8 cellular contexts compared by ENCODE assay signal in the genomic region with DNA sequence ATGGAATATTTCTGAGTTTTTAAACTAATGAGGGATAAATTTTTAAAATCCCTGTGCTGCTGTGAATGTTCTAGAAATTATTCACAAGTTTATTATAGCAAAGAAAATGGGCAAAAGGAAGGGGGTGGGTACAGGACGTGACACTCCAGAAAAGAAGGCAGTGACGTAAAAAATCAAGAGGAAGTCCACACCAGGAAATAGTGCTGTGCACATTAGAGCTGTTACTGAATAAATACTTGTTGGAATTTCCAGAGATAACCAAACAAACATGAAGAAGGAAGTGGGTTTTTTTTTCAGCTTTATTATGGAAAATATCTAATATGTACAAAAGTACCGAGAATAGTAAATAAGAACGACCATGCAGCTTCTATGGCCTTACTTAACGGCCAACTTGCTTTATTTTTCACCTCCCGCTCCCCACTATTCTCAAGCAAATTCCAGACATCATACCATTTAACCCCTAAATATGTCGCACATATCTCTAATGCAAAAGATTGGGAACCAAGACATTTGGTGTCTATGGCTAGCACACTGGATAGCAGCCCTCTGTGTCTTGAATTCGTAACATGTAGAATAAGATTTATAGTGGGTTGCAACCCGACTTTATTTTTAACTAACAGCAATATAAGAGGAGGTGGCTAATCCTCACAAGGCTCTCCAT. TPM values are rescaled to one million over a fixed set of nuclear protein-coding genes. Genes with fewer than 3 reads are reported as not detected.
DNase-seq lines count a peak whose midpoint lies in the region; ATAC-seq and TF ChIP-seq lines count a peak whose summit lies in the region.

No MANE protein-coding gene starts in this region.

- peak overlapping the region; percentile 89 to 97 (median 95) for H3K4me3 Mint-ChIP-seq in CD8-positive, alpha-beta memory T cell

- CTCF ChIA-PET in CD8-positive, alpha-beta memory T cell (lab: Charles Lee) = interaction anchor here (0.9 to 2.8 kb wide), 12 partner anchors 8 to 103 kb away, joined by 3 to 40 read pairs (median 4); partner anchors contain the start of gene ANKRD12

- peak overlapping the region; percentile 72 to 99 (median 96) for H3K27ac Mint-ChIP-seq in CD8-positive, alpha-beta memory T cell

- H3K27me3 ChIP-seq in CD8-positive, alpha-beta memory T cell (ENCODE audit: insufficient read depth, low read length, poor library complexity, severe bottlenecking) = no peaks in the 10 kb centered on the region
- H3K27me3 ChIP-seq in SU-DHL-6 (ENCODE audit: low read length) = no peaks in the 10 kb centered on the region
- H3K27me3 ChIP-seq in muscle layer of duodenum (ENCODE audit: low read depth, low read length) = no peaks in the 10 kb centered on the region

- no peaks in the 10 kb centered on the region for H3K27me3 Mint-ChIP-seq in CD8-positive, alpha-beta memory T cell

- peaks cover 22% of the 10 kb centered on the region for H4K20me1 ChIP-seq in SU-DHL-6 (ENCODE audit: low read depth, low read length)

- H3K4me1 ChIP-seq in CD8-positive, alpha-beta memory T cell (ENCODE audit: insufficient read depth, low read length) = peaks cover 34% of the 10 kb centered on the region
- H3K4me1 ChIP-seq in muscle layer of duodenum (ENCODE audit: control insufficient read depth in 1 of 2, insufficient read depth in 2 of 2, low read length in 2 of 2) = peaks cover 8 to 26% of the 10 kb centered on the region in 2 donors

- H3K4me3 ChIP-seq in CD8-positive, alpha-beta memory T cell (ENCODE audit: low read length) = peak overlapping the region; percentile 96
- peak overlapping the region; percentile 61 for H3K4me3 ChIP-seq in SU-DHL-6 (ENCODE audit: insufficient read depth, low read length, poor library complexity, severe bottlenecking)
- H3K4me3 ChIP-seq in muscle layer of duodenum (ENCODE audit: low read depth in 1 of 2, low read length in 2 of 2) = peak overlapping the region; percentile 84

- POLR2A ChIA-PET in CD8-positive, alpha-beta memory T cell (lab: Charles Lee) = interaction anchor here (0.6 to 5.0 kb wide), 10 partner anchors 13 to 232 kb away, joined by 3 to 93 read pairs (median 4); partner anchors contain the start of genes ANKRD12 and TWSG1

- peaks cover 47 to 51% (median 49%) of the 10 kb centered on the region in 3 donors for H3K4me1 Mint-ChIP-seq in CD8-positive, alpha-beta memory T cell

- H3K27ac ChIP-seq in CD8-positive, alpha-beta memory T cell (ENCODE audit: low read depth, low read length) = peak overlapping the region; percentile 89
- H3K27ac ChIP-seq in SU-DHL-6 (ENCODE audit: low read depth, low read length) = peak overlapping the region; percentile 42
- peak overlapping the region; percentile 91 for H3K27ac ChIP-seq in epithelial cell of prostate
- H3K27ac ChIP-seq in muscle layer of duodenum (ENCODE audit: low read length) = peak overlapping the region; percentile 98

- H3K9me3 ChIP-seq in CD8-positive, alpha-beta memory T cell (ENCODE audit: low read length) = no peaks in the 10 kb centered on the region
- H3K9me3 ChIP-seq in SU-DHL-6 (ENCODE audit: insufficient read depth, low read length) = no peaks in the 10 kb centered on the region
- no peaks in the 10 kb centered on the region for H3K9me3 ChIP-seq in muscle layer of duodenum (ENCODE audit: control insufficient read depth in 1 of 2, low read length in 2 of 2)

- peak in 3 of 5 donors; percentile 55 to 62 (median 56) for DNase-seq in CD8-positive, alpha-beta memory T cell
- DNase-seq in KBM-7 = peak; percentile 64
- no peak for DNase-seq in epithelial cell of prostate (ENCODE audit: low read depth, low spot score)
- no peak for DNase-seq in NCI-H524 (lab: John Stamatoyannopoulos, UW)

- H3K36me3 Mint-ChIP-seq in CD8-positive, alpha-beta memory T cell = peaks cover 0 to 34% (median 0%) of the 10 kb centered on the region in 3 donors

- in situ Hi-C loops in KBM-7 (cut with MboI; ENCODE audit: low pct_unique_long_range_greater_than_20kb, low sequenced_read_pairs) = no loop called here

- H3K9ac ChIP-seq in SU-DHL-6 (ENCODE audit: low read length) = peak overlapping the region; percentile 81

- no peak for TF ChIP-seq CTCF in SU-DHL-6 (IDR thresholded peaks at IDR 0.05; ENCODE audit: insufficient read depth, low read length, poor library complexity, severe bottlenecking)

- peak; percentile 1 for ATAC-seq in GM19463 (IDR thresholded peaks at IDR 0.05; ENCODE audit: unreplicated experiment)
- no peak for ATAC-seq in GM18520 (IDR thresholded peaks at IDR 0.05; ENCODE audit: unreplicated experiment)

- H3K4me2 ChIP-seq in SU-DHL-6 (ENCODE audit: low read depth, low read length, poor library complexity, severe bottlenecking) = peak overlapping the region; percentile 66

- no peaks in the 10 kb centered on the region for H3K36me3 ChIP-seq in CD8-positive, alpha-beta memory T cell (ENCODE audit: insufficient read depth, low read length)
- H3K36me3 ChIP-seq in SU-DHL-6 (ENCODE audit: low read length) (no peaks in the 10 kb centered on the region), muscle layer of duodenum (ENCODE audit: control insufficient read depth in 1 of 2, insufficient read depth in 2 of 2, low read length in 2 of 2) (no peaks in the 10 kb centered on the region)

- no peaks in the 10 kb centered on the region for H3K9me2 ChIP-seq in SU-DHL-6 (replicated peaks; ENCODE audit: insufficient read depth, low read length)

- peaks cover 42% of the 10 kb centered on the region for H3K79me2 ChIP-seq in SU-DHL-6 (ENCODE audit: insufficient read depth, low read length)

- H3K9me3 Mint-ChIP-seq in CD8-positive, alpha-beta memory T cell = no peaks in the 10 kb centered on the region

- H2AFZ ChIP-seq in SU-DHL-6 (ENCODE audit: low read depth, low read length, severe bottlenecking) = peak overlapping the region; percentile 65

- no peaks in the 10 kb centered on the region for H3F3A ChIP-seq in SU-DHL-6 (ENCODE audit: insufficient read depth)

RNA-seq across cellular contexts. Expression of gene NDUFV2, which starts 0.6 kb away (rescaled TPM):
- total RNA-seq in CD8-positive, alpha-beta memory T cell = 100 to 1,000 TPM; 324 to 331 TPM
- 187 TPM for polyA plus RNA-seq in CD8-positive, alpha-beta memory T cell

RNA-seq across cellular contexts. Expression of gene ANKRD12, which starts 34.7 kb away (rescaled TPM):
- 10 to 100 TPM; 66.6 to 67.6 TPM for total RNA-seq in CD8-positive, alpha-beta memory T cell
- 109 TPM for polyA plus RNA-seq in CD8-positive, alpha-beta memory T cell

Comparison
In these comparisons a context has a peak if more than half of its experiments do, and no peak if none do; other contexts are left out.
1. DNase-seq: peak in CD8-positive, alpha-beta memory T cell (3 of 5) and KBM-7 (single experiment); none in epithelial cell of prostate (single experiment) and NCI-H524 (0 of 2).
2. H3K27ac ChIP-seq: peak in every context shown above with its lines; median percentile 98 in muscle layer of duodenum; 91 in epithelial cell of prostate; 89 in CD8-positive, alpha-beta memory T cell; 42 in SU-DHL-6.
3. Peak in every context shown above with its lines, with median percentiles within 50 percentile points of each other: H3K4me3 ChIP-seq.